Comparison of ENCODE assay signal across 8 cellular contexts in the genomic region with DNA sequence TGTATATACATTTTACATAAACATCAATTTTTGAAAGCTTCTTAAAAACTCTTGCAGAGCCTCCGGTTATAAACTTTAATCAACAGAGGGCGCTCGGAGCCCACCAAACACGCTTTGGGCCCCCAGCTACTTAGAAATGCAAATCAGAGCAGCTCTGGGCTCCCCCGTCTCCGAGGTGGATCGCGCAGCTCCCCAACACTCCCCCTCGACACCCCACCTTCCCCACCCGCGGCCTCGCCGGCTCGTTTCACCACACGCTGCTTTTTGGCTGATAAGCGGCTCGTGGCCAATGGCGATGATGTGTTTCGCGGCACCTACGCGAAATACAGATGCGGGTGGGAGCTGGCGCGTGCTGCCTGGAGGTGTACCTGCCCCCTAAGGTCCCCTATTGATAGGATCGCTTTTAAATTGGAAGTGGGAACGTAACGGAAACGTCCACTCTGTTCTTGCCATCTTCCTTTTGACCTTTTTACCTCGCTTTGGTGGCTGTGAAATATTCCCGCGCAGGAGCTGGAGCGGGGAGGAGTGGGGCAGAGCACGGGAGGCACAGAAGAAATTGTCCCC. TPM values are rescaled to one million over a fixed set of nuclear protein-coding genes. Genes with fewer than 3 reads are reported as not detected.
A peak's percentile ranks its signal among the peaks of the same experiment; 100 is the strongest.
DNase-seq lines count a peak whose midpoint lies in the region; ATAC-seq lines count a peak whose summit lies in the region.

No MANE protein-coding gene starts in this region.

- ATAC-seq in Right ventricle myocardium inferior (no peak), HG03457 (IDR thresholded peaks at IDR 0.05; ENCODE audit: unreplicated experiment) (no peak)

- intact Hi-C loops in Right ventricle myocardium inferior (cut with DNase I), result loop anchor here (2.0 to 10.0 kb wide), 5 partner anchors 652 to 1342 kb away; no protein-coding TSS in a partner anchor
- intact Hi-C loops in cardiac septum (cut with DNase I), result loop anchor here (1.0 to 10.0 kb wide), 4 partner anchors 850 to 1340 kb away; no protein-coding TSS in a partner anchor

- DNase-seq in Right ventricle myocardium inferior (ENCODE audit: missing footprints) (peak; percentile 68), cardiac septum (ENCODE audit: low spot score) (no peak), NCI-H1105 treated with DMSO at 0.1 percent for 48 hours (lab: John Stamatoyannopoulos, UW) (peak; percentile 31), T-helper 2 cell (peak in 4 of 5 experiments; percentile 22 to 68 (median 41)), anterior cingulate cortex (lab: John Stamatoyannopoulos, UW) (peak in 53 of 58 donors; percentile 13 to 82 (median 46)), hepatic stellate cell (ENCODE audit: low spot score) (peak; percentile 81), pulmonary artery endothelial cell (ENCODE audit: low read depth, low spot score) (peak; percentile 27)

RNA-seq across cellular contexts. Expression of a gene that starts 1.6 kb away (rescaled TPM):
- total RNA-seq in Right ventricle myocardium inferior (3.8 TPM), cardiac septum (1.1 TPM), pulmonary artery endothelial cell (0.04 and 0.13 TPM in 2 replicates)
